Comparison of ENCODE assay signal across 9 cellular contexts in the genomic region with DNA sequence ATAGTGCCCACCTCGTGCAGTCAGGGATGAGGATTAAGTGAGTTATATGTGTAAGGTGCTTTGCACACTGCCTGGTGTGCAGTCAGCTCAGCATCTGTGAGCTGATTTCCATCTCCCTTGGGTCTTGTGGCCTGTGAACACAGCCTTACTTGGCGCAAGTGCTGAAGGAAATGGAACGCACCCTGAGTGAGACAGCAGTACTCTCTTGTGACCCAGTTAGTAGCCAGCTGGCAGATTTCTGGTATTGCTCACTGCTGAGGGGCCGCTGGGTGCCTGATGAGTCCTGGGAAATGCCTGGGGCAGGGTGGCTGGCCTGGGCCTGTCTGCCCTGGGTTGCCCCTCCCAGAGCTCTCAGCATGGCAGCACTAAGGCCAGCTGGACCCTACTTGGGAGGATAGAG.
DNase-seq lines count a peak whose midpoint lies in the region; ATAC-seq lines count a peak whose summit lies in the region.
"Had no signal": no experiment of that assay in that cellular context is flagged by ENCODE, and none has a peak within 500 bp of the region (broad histone marks: within the 10 kb centered on the region; RNA-seq: fewer than 3 reads in every experiment).

No MANE protein-coding gene starts in this region.

- intact Hi-C loops in Right ventricle myocardium superior (cut with DNase I) = no loop called here

- DNase-seq in Ammon's horn (ENCODE audit: low spot score) (peak; percentile 43), NCI-H82 (lab: John Stamatoyannopoulos, UW) (peak; percentile 64), Right ventricle myocardium superior (peak; percentile 68), KG1 (lab: John Stamatoyannopoulos, UW) (no peak)
- DNase-seq in stimulated activated CD4-positive, alpha-beta T cell treated with anti-CD3 and anti-CD28 coated beads, Interleukin-4, amount 100 ng/mL, for 24 hours = no peak
- DNase-seq: SHP77 had no signal

- peak; percentile 66 for ATAC-seq in GM21576 (IDR thresholded peaks at IDR 0.05; ENCODE audit: unreplicated experiment)
- ATAC-seq in Right ventricle myocardium superior (ENCODE audit: poor library complexity) = peak; percentile 91
- no peak for ATAC-seq in GM21381 (IDR thresholded peaks at IDR 0.05; ENCODE audit: unreplicated experiment)
- no peak for ATAC-seq in GM18873 (IDR thresholded peaks at IDR 0.05; ENCODE audit: low FRiP score, unreplicated experiment)

Comparison
In these comparisons a context has a peak if more than half of its experiments do, and no peak if none do; other contexts are left out.
1. DNase-seq: peak in Ammon's horn (single experiment), NCI-H82 (single experiment) and Right ventricle myocardium superior (single experiment); none in KG1 (single experiment) and stimulated activated CD4-positive, alpha-beta T cell treated with anti-CD3 and anti-CD28 coated beads, Interleukin-4, amount 100 ng/mL, for 24 hours (single experiment).
2. ATAC-seq: peak in GM21576 (single experiment) and Right ventricle myocardium superior (single experiment); none in GM21381 (single experiment) and GM18873 (single experiment).